34 cellular contexts compared by ENCODE assay signal in genomic region chr17:81127133-81127455, GRCh38. TPM values are rescaled to one million over a fixed set of nuclear protein-coding genes. Genes with fewer than 3 reads are reported as not detected.
"Had no signal": no experiment of that assay in that cellular context is flagged by ENCODE, and none has a peak within 500 bp of the region (broad histone marks: within the 10 kb centered on the region; RNA-seq: fewer than 3 reads in every experiment).

No MANE protein-coding gene starts in this region.

- ATAC-seq: activated CD4-positive, alpha-beta T cell treated with anti-CD3 and anti-CD28 coated beads for 36 hours; activated T-helper 17 cell treated with anti-CD3 and anti-CD28 coated beads, Interleukin-2, amount 50 U/mL, for 72 hours; Panc1 had no signal

- H3K27me3 ChIP-seq: SJCRH30 had no signal

- DNase-seq: activated CD4-positive, alpha-beta memory T cell treated with anti-CD3 and anti-CD28 coated beads, Interleukin-2, amount 10 ng/mL, durations not matched to agents 7 days and 5 days; activated CD4-positive, alpha-beta T cell treated with anti-CD3 and anti-CD28 coated beads for 36 hours; activated CD4-positive, alpha-beta T cell treated with anti-CD3 and anti-CD28 coated beads, Interleukin-2, amount 50 U/mL, for 1 hour; activated CD4-positive, CD25-positive, alpha-beta regulatory T cell; activated gamma-delta T cell treated with Interleukin-2 at 50 U/mL for 16 hours; activated naive CD4-positive, alpha-beta T cell treated with anti-CD3 and anti-CD28 coated beads, Interleukin-2, amount 10 ng/mL, durations not matched to agents 7 days and 5 days; activated naive CD8-positive, alpha-beta T cell treated with anti-CD3 and anti-CD28 coated beads for 36 hours; activated T-cell treated with anti-CD3 and anti-CD28 coated beads for 4 hours; activated T-cell treated with anti-CD3 and anti-CD28 coated beads, Interleukin-2, amount 50 U/mL, for 48 hours; central memory CD4-positive, alpha-beta T cell; MV-4-11; NCI-H1092 treated with DMSO at 0.1 percent for 48 hours; NCI-H1694; NCI-H2029; NCI-H2107; NCI-H226; NCI-H526 treated with DMSO at 0.1 percent for 48 hours; NCI-H82; OCI-M1; Right ventricle myocardium superior; SK-N-SH; T-helper 1 cell had no signal

- H3K27ac ChIP-seq: breast epithelium, KMS-11, RWPE1, VCaP had no signal

- H3K4me1 ChIP-seq: breast epithelium had no signal

- H3K9me3 ChIP-seq: breast epithelium, SJCRH30, SK-N-SH had no signal

- H3K36me3 ChIP-seq: breast epithelium, SJCRH30 had no signal

- H3K9ac ChIP-seq: KMS-11, SK-N-SH had no signal

- H3K4me2 ChIP-seq: KMS-11, SK-N-SH had no signal

- H3K4me3 ChIP-seq: breast epithelium, SJCRH30 had no signal

RNA-seq across cellular contexts. Expression of gene PVALEF, which starts 38.2 kb away (rescaled TPM):
- total RNA-seq: activated CD4-positive, alpha-beta memory T cell treated with anti-CD3 and anti-CD28 coated beads, Interleukin-2, amount 10 ng/mL, durations not matched to agents 7 days and 5 days; activated CD4-positive, alpha-beta T cell treated with anti-CD3 and anti-CD28 coated beads for 36 hours; activated CD8-positive, alpha-beta memory T cell treated with anti-CD3 and anti-CD28 coated beads for 36 hours; activated naive CD8-positive, alpha-beta T cell treated with anti-CD3 and anti-CD28 coated beads for 36 hours; activated T-helper 17 cell treated with anti-CD3 and anti-CD28 coated beads, Interleukin-2, amount 50 U/mL, for 72 hours; breast epithelium; MCF 10A; NCI-H460; Right ventricle myocardium superior; T-helper 2 cell treated with Interferon-gamma antibody and Interleukin-4, amounts not matched to agents 100 ng/mL and 5 ng/mL, for 36 hours had no signal
- polyA plus RNA-seq: adipose tissue, SK-N-SH had no signal
